8 cellular contexts compared by ENCODE assay signal in the genomic region with DNA sequence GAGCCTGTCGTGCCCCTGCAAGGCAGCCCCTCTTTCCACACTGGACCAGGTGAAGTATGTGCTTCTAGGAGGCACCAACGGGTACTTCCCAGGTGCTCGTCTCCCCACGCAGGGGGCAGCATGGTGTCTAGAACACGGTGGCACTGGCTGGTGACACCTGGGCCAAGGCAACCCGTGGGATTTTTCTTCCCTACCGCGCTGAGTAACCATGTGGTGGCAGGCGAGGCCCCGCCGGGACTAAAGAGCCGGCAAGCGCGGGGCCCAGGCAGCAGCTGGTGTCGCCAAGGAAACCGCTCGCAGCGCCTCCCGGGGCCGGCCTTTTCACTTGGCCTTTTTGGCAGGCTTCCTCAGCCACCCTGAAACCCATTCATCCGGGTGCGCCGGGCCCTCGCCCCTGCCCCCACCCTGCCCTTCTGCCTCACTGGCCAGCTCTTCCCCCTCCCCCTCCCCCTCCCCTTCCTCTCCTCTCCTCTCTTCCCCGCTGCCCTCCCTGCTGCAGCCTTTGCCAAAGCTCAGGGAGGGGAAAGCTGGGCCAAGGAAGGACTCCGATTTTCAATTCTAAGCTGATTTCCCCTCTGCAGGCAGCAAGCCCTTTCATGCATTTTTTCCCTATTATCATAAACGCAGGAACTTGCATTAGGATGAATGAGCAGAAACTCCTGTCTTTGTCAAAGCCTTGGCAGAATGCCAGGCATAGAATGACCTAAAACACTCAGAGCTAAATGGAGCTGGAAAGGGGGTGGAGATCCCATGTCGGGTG.
DNase-seq lines count a peak whose midpoint lies in the region; ATAC-seq and TF ChIP-seq lines count a peak whose summit lies in the region.

No MANE protein-coding gene starts in this region.

- no peaks in the 10 kb centered on the region for H3K9me3 ChIP-seq in right lobe of liver

- H3K27me3 ChIP-seq in right lobe of liver = no peaks in the 10 kb centered on the region

- H3K4me1 ChIP-seq in right lobe of liver = peaks cover 0 to 28% (median 11%) of the 10 kb centered on the region in 4 donors

- H3K27ac Mint-ChIP-seq in dendritic cell treated with granulocyte-macrophage colony-stimulating factor and Interleukin-4, amounts not matched to agents 40 ng/mL and 50 ng/mL, for 4 days = peak overlapping the region; percentile 79

- under 1% methylated on average over 8 of the region's 28 CpGs for WGBS in right lobe of liver (ENCODE audit: insufficient coverage, low coverage, low lambda C conversion rate, missing lambda C conversion rate)

- peak; percentile 66 for ATAC-seq in HG03378 (IDR thresholded peaks at IDR 0.05; ENCODE audit: unreplicated experiment)
- ATAC-seq in right lobe of liver = peak; percentile 87 to 97 (median 94)

- H3K4me3 ChIP-seq in AG09309 (ENCODE audit: control insufficient read depth, low read depth, low read length) (no peak overlapping the region), right lobe of liver (no peak overlapping the region)

- DNase-seq in AG09309 (ENCODE audit: low read depth) (peak; percentile 44), NCI-H510A (lab: John Stamatoyannopoulos, UW) (peak; percentile 95), right lobe of liver (peak; percentile 90 to 93 (median 92))
- DNase-seq in activated CD4-positive, alpha-beta T cell treated with anti-CD3 and anti-CD28 coated beads, Interleukin-2, amount 50 U/mL, for 1 hour = peak; percentile 76
- peak; percentile 49 to 65 (median 60) for DNase-seq in stimulated activated CD4-positive, alpha-beta T cell treated with anti-CD3 and anti-CD28 coated beads, TNF-alpha, amount 100 ng/mL, for 1 hour (ENCODE audit: low read depth in 3 of 3, low spot score in 1 of 3)

- peaks cover 5% of the 10 kb centered on the region for H3K27me3 Mint-ChIP-seq in dendritic cell treated with granulocyte-macrophage colony-stimulating factor and Interleukin-4, amounts not matched to agents 40 ng/mL and 50 ng/mL, for 4 days

- TF ChIP-seq POLR2A in GM19193 (IDR thresholded peaks at IDR 0.05; ENCODE audit: extremely low read depth, insufficient read depth, insufficient read length) (peak; percentile 27), right lobe of liver (IDR thresholded peaks at IDR 0.05) (no peak)

- no peaks in the 10 kb centered on the region for H3K9me3 Mint-ChIP-seq in dendritic cell treated with granulocyte-macrophage colony-stimulating factor and Interleukin-4, amounts not matched to agents 40 ng/mL and 50 ng/mL, for 4 days

- intact Hi-C loops in dendritic cell treated with granulocyte-macrophage colony-stimulating factor and Interleukin-4, amounts not matched to agents 40 ng/mL and 50 ng/mL, for 4 days (cut with micrococcal nuclease) = no loop called here
- intact Hi-C loops in right lobe of liver (cut with DNase I) = no loop called here

- H3K27ac ChIP-seq in right lobe of liver = peak overlapping the region; percentile 32 to 63 (median 58)

- H3K4me1 Mint-ChIP-seq in dendritic cell treated with granulocyte-macrophage colony-stimulating factor and Interleukin-4, amounts not matched to agents 40 ng/mL and 50 ng/mL, for 4 days (ENCODE audit: low read depth) = peaks cover 49% of the 10 kb centered on the region

- H3K36me3 ChIP-seq in right lobe of liver = no peaks in the 10 kb centered on the region

- H3K4me3 Mint-ChIP-seq in dendritic cell treated with granulocyte-macrophage colony-stimulating factor and Interleukin-4, amounts not matched to agents 40 ng/mL and 50 ng/mL, for 4 days = peak overlapping the region; percentile 23

- H3K36me3 Mint-ChIP-seq in dendritic cell treated with granulocyte-macrophage colony-stimulating factor and Interleukin-4, amounts not matched to agents 40 ng/mL and 50 ng/mL, for 4 days (ENCODE audit: low read depth) = no peaks in the 10 kb centered on the region

- peak; percentile 56 for TF ChIP-seq CTCF in AG09309 (IDR thresholded peaks at IDR 0.05; ENCODE audit: control insufficient read depth, insufficient read depth, low read depth, low read length, missing control alignments)
- TF ChIP-seq CTCF in right lobe of liver (IDR thresholded peaks at IDR 0.05) = peak; percentile 49 to 67 (median 61)

Comparison
In these comparisons a context has a peak if more than half of its experiments do, and no peak if none do; other contexts are left out.
1. DNase-seq: peak in every context shown above with its lines; median percentile 95 in NCI-H510A; 92 in right lobe of liver; 76 in activated CD4-positive, alpha-beta T cell treated with anti-CD3 and anti-CD28 coated beads, Interleukin-2, amount 50 U/mL, for 1 hour; 60 in stimulated activated CD4-positive, alpha-beta T cell treated with anti-CD3 and anti-CD28 coated beads, TNF-alpha, amount 100 ng/mL, for 1 hour; 44 in AG09309.